19 cellular contexts compared by ENCODE assay signal in the genomic region with DNA sequence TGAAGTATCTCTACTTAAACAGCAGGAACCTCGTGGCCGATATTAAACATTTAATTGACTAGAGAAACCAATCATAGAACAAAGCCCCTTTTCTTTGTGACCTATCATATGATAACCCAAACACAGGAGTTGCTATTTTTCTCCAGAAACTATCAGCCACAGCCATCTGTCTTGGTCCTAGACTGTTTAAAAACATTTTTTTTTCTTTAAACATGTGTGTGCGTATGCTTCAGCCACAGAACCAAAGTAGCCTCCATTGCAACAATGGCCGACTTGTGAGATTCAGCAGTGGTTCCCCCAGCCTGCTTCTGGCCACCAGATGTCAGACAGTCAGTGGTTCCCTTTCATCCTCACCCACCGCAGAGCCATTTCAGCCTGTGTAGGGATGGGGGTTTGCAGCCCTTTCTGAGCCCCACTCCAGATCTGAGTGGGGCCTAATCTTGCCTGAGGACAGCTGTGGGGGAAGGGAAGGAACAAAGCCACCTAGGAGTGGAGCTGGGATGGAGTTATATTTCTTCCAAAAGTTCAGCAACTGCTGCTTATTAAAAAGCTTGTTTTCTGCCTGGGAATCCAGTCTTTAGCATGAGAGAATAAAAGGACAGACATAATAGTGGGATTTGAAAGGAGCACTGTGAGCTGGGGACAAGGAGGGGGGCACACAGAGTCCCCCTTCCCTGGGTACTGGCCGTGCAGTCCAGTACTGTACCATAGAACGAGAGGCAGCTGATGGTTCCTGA. TPM values are rescaled to one million over a fixed set of nuclear protein-coding genes. Genes with fewer than 3 reads are reported as not detected.
DNase-seq lines count a peak whose midpoint lies in the region; ATAC-seq, FAIRE-seq and TF ChIP-seq lines count a peak whose summit lies in the region.
"Had no signal": no experiment of that assay in that cellular context is flagged by ENCODE, and none has a peak within 500 bp of the region (broad histone marks: within the 10 kb centered on the region; RNA-seq: fewer than 3 reads in every experiment).

No MANE protein-coding gene starts in this region.

- no peak for TF ChIP-seq POLR2A in H1 (IDR thresholded peaks at IDR 0.05; ENCODE audit: control extremely low read depth in 1 of 2, low read depth in 2 of 2, low read length in 2 of 2)

- H4K20me1 ChIP-seq in H1 (replicated peaks in 1 of 2; ENCODE audit: control insufficient read depth in 1 of 2, insufficient read depth in 2 of 2, low read length in 2 of 2): no peaks in the 10 kb centered on the region

- H3K4ac ChIP-seq in H1 (replicated peaks; ENCODE audit: insufficient read length, low read depth, low read length): no peak overlapping the region
- H3K4ac ChIP-seq in neuronal stem cell (ENCODE audit: low read length): no peak overlapping the region

- no peaks in the 10 kb centered on the region for H3K4me1 ChIP-seq in H1 (replicated peaks in 1 of 4; ENCODE audit: control insufficient read depth in 3 of 4, insufficient read depth in 4 of 4, low read length in 3 of 4)
- H3K4me1 ChIP-seq in neuronal stem cell (ENCODE audit: control insufficient read depth in 2 of 2, insufficient read depth in 1 of 2, low read depth in 1 of 2, low read length in 2 of 2): peaks cover 0 to 3% of the 10 kb centered on the region in 2 donors
- H3K4me1 ChIP-seq: left ventricle myocardium inferior, spleen, upper lobe of right lung had no signal

- H4K8ac ChIP-seq in H1 (ENCODE audit: extremely low read depth, insufficient read depth, low read length): no peak overlapping the region
- H4K8ac ChIP-seq in neuronal stem cell (ENCODE audit: low read depth, low read length): no peak overlapping the region

- H3K9ac ChIP-seq in H1 (replicated peaks in 1 of 4; ENCODE audit: extremely low read depth in 1 of 4, low read depth in 3 of 4, low read length in 3 of 4) (no peak overlapping the region), neuronal stem cell (ENCODE audit: low read depth, low read length, poor library complexity) (no peak overlapping the region)
- H3K9ac ChIP-seq: KMS-11 had no signal

- H2BK120ac ChIP-seq in H1 (replicated peaks; ENCODE audit: low read depth, low read length): no peak overlapping the region
- H2BK120ac ChIP-seq in neuronal stem cell (ENCODE audit: low read depth, low read length): no peak overlapping the region

- no peaks in the 10 kb centered on the region for H3K23me2 ChIP-seq in H1 (ENCODE audit: low read depth, low read length)

- no peak overlapping the region for H4K91ac ChIP-seq in H1 (replicated peaks; ENCODE audit: insufficient read length, low read length)
- H4K91ac ChIP-seq in neuronal stem cell (ENCODE audit: low read depth, low read length, poor library complexity): no peak overlapping the region

- H3K18ac ChIP-seq in H1 (ENCODE audit: extremely low read depth, low read length) (no peak overlapping the region), neuronal stem cell (ENCODE audit: low read length) (peak overlapping the region; percentile 74)

- H3K27me3 ChIP-seq in H1 (replicated peaks in 1 of 4; ENCODE audit: control insufficient read depth in 3 of 4, extremely low read depth in 1 of 4, insufficient read depth in 3 of 4, low read length in 3 of 4) (no peaks in the 10 kb centered on the region), neuronal stem cell (ENCODE audit: control insufficient read depth in 3 of 3, insufficient read depth in 3 of 3, low read depth in 1 of 3, low read length in 3 of 3) (peaks cover 0 to 5% (median 0%) of the 10 kb centered on the region in 3 experiments)

- H3K79me2 ChIP-seq in H1 (ENCODE audit: control insufficient read depth in 1 of 2, insufficient read depth in 2 of 2, low read length in 2 of 2): no peaks in the 10 kb centered on the region

- POLR2A ChIA-PET in H1 (lab: Charles Lee; ENCODE audit: partially characterized antibody): no interaction called here

- no peak overlapping the region for H2AK5ac ChIP-seq in H1 (ENCODE audit: low read depth, low read length)
- no peak overlapping the region for H2AK5ac ChIP-seq in neuronal stem cell (ENCODE audit: low read depth, low read length)

- no peak overlapping the region for H2BK12ac ChIP-seq in H1 (ENCODE audit: low read depth, low read length)
- H2BK12ac ChIP-seq in neuronal stem cell (ENCODE audit: low read length): no peak overlapping the region

- H2BK15ac ChIP-seq in H1 (ENCODE audit: low read length): no peak overlapping the region
- H2BK15ac ChIP-seq in neuronal stem cell (ENCODE audit: low read length): no peak overlapping the region

- H3K36me3 ChIP-seq in H1 (ENCODE audit: control insufficient read depth in 2 of 4, insufficient read depth in 4 of 4, low read length in 3 of 4) (no peaks in the 10 kb centered on the region), neuronal stem cell (replicated peaks in 1 of 2; ENCODE audit: control insufficient read depth in 2 of 2, insufficient read depth in 2 of 2, low read length in 2 of 2) (no peaks in the 10 kb centered on the region)
- H3K36me3 ChIP-seq: left ventricle myocardium inferior, spleen, upper lobe of right lung had no signal

- WGBS in H1 (ENCODE audit: extremely low coverage in 1 of 2, insufficient coverage in 1 of 2, insufficient read length in 1 of 2, insufficient replicate concordance in 2 of 2, low coverage in 1 of 2, low lambda C conversion rate in 2 of 2, missing lambda C conversion rate in 1 of 2), 2 experiments: 88% methylated on average over 7 of the region's 7 CpGs; no CpG with 5 or more reads in 1 of the 2 experiments
- no CpG with 5 or more reads among the region's 7 CpGs for WGBS in neuronal stem cell (ENCODE audit: extremely low coverage in 2 of 2, insufficient read length in 2 of 2, insufficient replicate concordance in 1 of 2), 2 donors

- H3K23ac ChIP-seq in H1 (ENCODE audit: insufficient read length) (no peak overlapping the region), neuronal stem cell (ENCODE audit: low read depth, low read length, poor library complexity) (no peak overlapping the region)

- H2AFZ ChIP-seq in H1 (ENCODE audit: low read length) (peak overlapping the region; percentile 14; the same call in 1 of the 2 replicates), neuronal stem cell (ENCODE audit: low read length) (peak overlapping the region; percentile 79)

- ATAC-seq in HG03571 (IDR thresholded peaks at IDR 0.05; ENCODE audit: unreplicated experiment): no peak
- no peak for ATAC-seq in GM18858 (IDR thresholded peaks at IDR 0.05; ENCODE audit: unreplicated experiment)
- ATAC-seq: activated CD8-positive, alpha-beta T cell treated with anti-CD3 and anti-CD28 coated beads for 36 hours; upper lobe of right lung had no signal

- H3K79me1 ChIP-seq in H1 (ENCODE audit: low read depth, low read length) (no peaks in the 10 kb centered on the region), neuronal stem cell (ENCODE audit: low read depth, low read length) (no peaks in the 10 kb centered on the region)

- H2BK5ac ChIP-seq in H1 (ENCODE audit: low read depth, low read length) (no peak overlapping the region), neuronal stem cell (ENCODE audit: low read length) (no peak overlapping the region)

- CTCF ChIA-PET in H1 (lab: Charles Lee; ENCODE audit: partially characterized antibody): interaction anchor here (0.6 to 1.4 kb wide), 5 partner anchors 11 to 382 kb away, joined by 3 to 4 read pairs (median 3); partner anchors contain the start of gene IGSF3

- H4K5ac ChIP-seq in H1 (ENCODE audit: insufficient read length, low read depth, low read length): no peak overlapping the region

- H3K56ac ChIP-seq in H1 (replicated peaks; ENCODE audit: insufficient read length, low read depth, low read length): no peak overlapping the region

- H3K4me2 ChIP-seq in H1 (ENCODE audit: insufficient read depth in 1 of 2, low read depth in 2 of 2, low read length in 2 of 2) (no peak overlapping the region), neuronal stem cell (ENCODE audit: insufficient read depth, low read length, poor library complexity, severe bottlenecking) (no peak overlapping the region)
- H3K4me2 ChIP-seq: KMS-11 had no signal

- no peak for TF ChIP-seq EP300 in H1 (IDR thresholded peaks at IDR 0.05; ENCODE audit: borderline replicate concordance in 1 of 2, low read depth in 2 of 2, low read length in 2 of 2)

- DNase-seq in NCI-H146 (lab: John Stamatoyannopoulos, UW) (peak; percentile 15), NCI-H146 treated with DMSO at 0.1 percent for 48 hours (lab: John Stamatoyannopoulos, UW; ENCODE audit: unreplicated experiment) (no peak), RPMI7951 (ENCODE audit: low read depth) (peak; percentile 77), H1 (ENCODE audit: low read depth in 1 of 2, low spot score in 2 of 2) (no peak), neuronal stem cell (ENCODE audit: low spot score) (no peak), glomerular visceral epithelial cell (ENCODE audit: extremely low spot score) (no peak)
- DNase-seq: 8988T; activated CD8-positive, alpha-beta T cell treated with anti-CD3 and anti-CD28 coated beads for 36 hours; CD4-positive, CD25-positive, alpha-beta regulatory T cell; EL; left ventricle myocardium inferior; NCI-H226; spleen; stimulated activated naive CD4-positive, alpha-beta T cell; upper lobe of right lung had no signal

- TF ChIP-seq RAD21 in H1 (IDR thresholded peaks at IDR 0.05 in 1 of 2, conservative IDR thresholded peaks at IDR 0.05 in 1 of 2; ENCODE audit: low read depth in 2 of 2, low read length in 2 of 2): peak in 1 of 2 experiments; percentile 8; a peak in 1 of 4 replicates

- no peak overlapping the region for H2BK20ac ChIP-seq in H1 (ENCODE audit: low read length)

- H3K9me3 ChIP-seq in H1 (ENCODE audit: insufficient read depth in 2 of 2, low read depth in 1 of 2, low read length in 1 of 2) (no peaks in the 10 kb centered on the region), neuronal stem cell (replicated peaks in 1 of 2; ENCODE audit: control insufficient read depth in 2 of 2, insufficient read depth in 1 of 2, low read depth in 1 of 2, low read length in 2 of 2) (no peaks in the 10 kb centered on the region)
- H3K9me3 ChIP-seq: left ventricle myocardium inferior, upper lobe of right lung had no signal

- FAIRE-seq in H1 (lab: Jason Lieb, UNC): no peak

- TF ChIP-seq CTCF in H1 (IDR thresholded peaks at IDR 0.05; ENCODE audit: control extremely low read depth in 1 of 3, insufficient read depth in 1 of 3, low read depth in 1 of 3, low read length in 3 of 3): peak in 1 of 3 experiments; percentile 13; a peak in 1 of 4 replicates

- H3K14ac ChIP-seq in H1 (ENCODE audit: insufficient read length): no peak overlapping the region
- no peak overlapping the region for H3K14ac ChIP-seq in neuronal stem cell (ENCODE audit: low read length)

- H3K4me3 ChIP-seq in H1 (ENCODE audit: extremely low read depth in 1 of 4, insufficient read depth in 2 of 4, low read depth in 3 of 4, low read length in 4 of 4) (no peak overlapping the region), neuronal stem cell (ENCODE audit: low read length in 2 of 2) (no peak overlapping the region)
- H3K4me3 ChIP-seq: left ventricle myocardium inferior, spleen, upper lobe of right lung had no signal

- H3K27ac ChIP-seq in H1 (ENCODE audit: low read depth, low read length) (no peak overlapping the region), neuronal stem cell (replicated peaks; ENCODE audit: low read length) (no peak overlapping the region)
- H3K27ac ChIP-seq: KMS-11, left ventricle myocardium inferior, spleen, upper lobe of right lung had no signal

RNA-seq across cellular contexts. Expression of gene IGSF3, which starts 11.7 kb away (rescaled TPM):
- 39.8 and 41.8 TPM in 2 replicates for total RNA-seq in RPMI7951 (2014; rRNA removed; shearing (Covaris generic))
- total RNA-seq in H1 (2021; fragmentation: NEBNext Ultra II Directional; extraction: Animal tissue kit (Norgen Biotek cat#: 25700)): 30.2 and 32.2 TPM in 2 replicates
- polyA plus RNA-seq in H1 (2011; rRNA removed): 30.0 and 38.7 TPM in 2 replicates
- 35.4 TPM for polyA plus RNA-seq in H1 (2011; cell fraction: cytosol; rRNA removed)
- polyA plus RNA-seq in H1 (2011; cell fraction: nucleus; rRNA removed): 56.5 TPM
- 20.6 to 27.8 TPM (median 24.4 TPM) in 4 replicates for polyA plus RNA-seq in H1 (2012, experiment 1 of 2)
- polyA plus RNA-seq in H1 (2012, experiment 2 of 2): 10.1 TPM
- 30.9 TPM for polyA plus RNA-seq in H1 (2013, experiment 1 of 2)
- 28.1 TPM for polyA plus RNA-seq in H1 (2013, experiment 2 of 2)
- 56.8 and 70.7 TPM in 2 replicates for polyA minus RNA-seq in H1 (2011; rRNA and poly(A)+ RNA removed)
- polyA minus RNA-seq in H1 (2011; cell fraction: cytosol; rRNA and poly(A)+ RNA removed): 34.7 TPM
- polyA minus RNA-seq in H1 (2011; cell fraction: nucleus; rRNA and poly(A)+ RNA removed): 28.1 TPM
- polyA plus RNA-seq in neuronal stem cell (2013, experiment 1 of 2): 12.7 TPM
- polyA plus RNA-seq in neuronal stem cell (2013, experiment 2 of 2): 13.8 TPM
- total RNA-seq: OCI-LY7 had no signal

Comparison
In these comparisons a context has a peak if more than half of its experiments do, and no peak if none do; other contexts are left out.
1. DNase-seq: peak in NCI-H146 (single experiment) and RPMI7951 (single experiment); none in NCI-H146 treated with DMSO at 0.1 percent for 48 hours (single experiment), H1 (0 of 2), neuronal stem cell (single experiment) and glomerular visceral epithelial cell (single experiment).